In genomic region chr16:50275428-50276127, GRCh38 we compare ENCODE assay signal across 11 cellular contexts. TPM values are rescaled to one million over a fixed set of nuclear protein-coding genes. Genes with fewer than 3 reads are reported as not detected.
DNase-seq lines count a peak whose midpoint lies in the region; ATAC-seq and TF ChIP-seq lines count a peak whose summit lies in the region.
"Had no signal": no experiment of that assay in that cellular context is flagged by ENCODE, and none has a peak within 500 bp of the region (broad histone marks: within the 10 kb centered on the region; RNA-seq: fewer than 3 reads in every experiment).

No MANE protein-coding gene starts in this region.

- TF ChIP-seq EP300 in esophagus muscularis mucosa (IDR thresholded peaks at IDR 0.05), result no peak
- TF ChIP-seq EP300 in transverse colon (IDR thresholded peaks at IDR 0.05; ENCODE audit: low read depth), result no peak

- intact Hi-C loops in Right ventricle myocardium superior (cut with DNase I) (no loop called here), cardiac septum (cut with DNase I) (no loop called here), esophagus muscularis mucosa (cut with DNase I) (no loop called here), transverse colon (cut with DNase I; ENCODE audit: low total_unique reads) (no loop called here)

- TF ChIP-seq POLR2A in esophagus muscularis mucosa (IDR thresholded peaks at IDR 0.05; ENCODE audit: low read depth), result no peak
- no peak for TF ChIP-seq POLR2A in transverse colon (IDR thresholded peaks at IDR 0.05)

- H3K4me1 ChIP-seq in esophagus muscularis mucosa, result peaks cover 0 to 22% (median 9%) of the 10 kb centered on the region in 4 donors
- peaks cover 0 to 26% (median 7%) of the 10 kb centered on the region in 4 donors for H3K4me1 ChIP-seq in transverse colon

- ATAC-seq in Right ventricle myocardium superior (ENCODE audit: poor library complexity), result no peak
- ATAC-seq in GM21390 (IDR thresholded peaks at IDR 0.05; ENCODE audit: unreplicated experiment), result no peak
- ATAC-seq in GM19023 (IDR thresholded peaks at IDR 0.05; ENCODE audit: unreplicated experiment), result no peak

- no peaks in the 10 kb centered on the region for H3K36me3 ChIP-seq in esophagus muscularis mucosa
- H3K36me3 ChIP-seq in transverse colon, result no peaks in the 10 kb centered on the region

- H3K9me3 ChIP-seq in esophagus muscularis mucosa, result no peaks in the 10 kb centered on the region
- no peaks in the 10 kb centered on the region for H3K9me3 ChIP-seq in transverse colon

- H3K27me3 ChIP-seq in esophagus muscularis mucosa, result no peaks in the 10 kb centered on the region
- H3K27me3 ChIP-seq in transverse colon, result no peaks in the 10 kb centered on the region

- no peak for TF ChIP-seq CTCF in esophagus muscularis mucosa (IDR thresholded peaks at IDR 0.05)
- no peak for TF ChIP-seq CTCF in transverse colon (IDR thresholded peaks at IDR 0.05)

- H3K27ac ChIP-seq in esophagus muscularis mucosa (replicated peaks in 1 of 4), result peak overlapping the region in 3 of 4 donors; percentile 53 to 65 (median 54)
- H3K27ac ChIP-seq in transverse colon, result peak overlapping the region; percentile 61 to 81 (median 79)

- peak overlapping the region in 1 of 4 donors; percentile 33 for H3K4me3 ChIP-seq in esophagus muscularis mucosa
- peak overlapping the region in 1 of 4 donors; percentile 37 for H3K4me3 ChIP-seq in transverse colon

- peak; percentile 12 for DNase-seq in Right ventricle myocardium superior
- no peak for DNase-seq in cardiac septum (ENCODE audit: low spot score)
- DNase-seq in RPMI8226, result peak; percentile 82
- no peak for DNase-seq in esophagus muscularis mucosa (ENCODE audit: extremely low spot score)
- DNase-seq in transverse colon, result no peak
- DNase-seq in stimulated activated CD4-positive, alpha-beta T cell treated with anti-CD3 and anti-CD28 coated beads, Interleukin-4, amount 100 ng/mL, for 24 hours, result no peak
- DNase-seq: islet precursor cell; NCI-H524; stimulated activated CD4-positive, alpha-beta T cell treated with anti-CD3 and anti-CD28 coated beads, Interleukin-15, amount 100 ng/mL, for 24 hours had no signal

- in situ Hi-C loops in transverse colon (cut with MboI; ENCODE audit: low pct_ligation_motif_present in 1 of 4, low pct_unique_long_range_greater_than_20kb in 1 of 4, low sequenced_read_pairs in 3 of 4), result no loop called here

- WGBS in esophagus muscularis mucosa, result 93% methylated on average over 4 of the region's 9 CpGs
- 80% methylated on average over 9 of the region's 9 CpGs; no CpG with 5 or more reads in 1 of the 2 donors for WGBS in transverse colon (ENCODE audit: low coverage in 1 of 2), 2 donors

RNA-seq across cellular contexts. Expression of gene ADCY7, which starts 9.2 kb away (rescaled TPM):
- total RNA-seq in Right ventricle myocardium superior, result 9.3 TPM
- total RNA-seq in cardiac septum, result 6.2 TPM
- 10 to 100 TPM; 12.3 to 17.4 (median 15.6) TPM for total RNA-seq in esophagus muscularis mucosa
- 10 to 100 TPM in 3 of 4 donors, 1 to 10 TPM in 1; 4.6 to 44.9 (median 14.1) TPM for total RNA-seq in transverse colon

Comparison
In these comparisons a context has a peak if more than half of its experiments do, and no peak if none do; other contexts are left out.
1. DNase-seq: peak in Right ventricle myocardium superior (single experiment) and RPMI8226 (single experiment); none in cardiac septum (single experiment), esophagus muscularis mucosa (single experiment), transverse colon (single experiment) and stimulated activated CD4-positive, alpha-beta T cell treated with anti-CD3 and anti-CD28 coated beads, Interleukin-4, amount 100 ng/mL, for 24 hours (single experiment).